In genomic region chr7:29397398-29397797, GRCh38 we compare ENCODE assay signal across 18 cellular contexts.
A peak's percentile ranks its signal among the peaks of the same experiment; 100 is the strongest.
DNase-seq lines count a peak whose midpoint lies in the region; ATAC-seq and TF ChIP-seq lines count a peak whose summit lies in the region.
"Had no signal": no experiment of that assay in that cellular context is flagged by ENCODE, and none has a peak within 500 bp of the region (broad histone marks: within the 10 kb centered on the region; RNA-seq: fewer than 3 reads in every experiment).

No MANE protein-coding gene starts in this region.

- peaks cover 14% of the 10 kb centered on the region for H3K36me3 Mint-ChIP-seq in progenitor cell of endocrine pancreas (ENCODE audit: insufficient read depth)
- H3K36me3 Mint-ChIP-seq: CD4-positive, CD25-positive, alpha-beta regulatory T cell had no signal

- no peak overlapping the region for H3K4me3 Mint-ChIP-seq in progenitor cell of endocrine pancreas (ENCODE audit: low read depth)
- H3K4me3 Mint-ChIP-seq: CD4-positive, CD25-positive, alpha-beta regulatory T cell; IgD-negative memory B cell; T-helper 2 cell treated with Interferon-gamma antibody and Interleukin-4, amounts not matched to agents 5 μg/mL and 100 μg/mL, for 36 hours had no signal

- H3K4me3 ChIP-seq in fibroblast of the aortic adventitia (ENCODE audit: low read depth, low read length), result no peak overlapping the region
- H3K4me3 ChIP-seq in BE2C (ENCODE audit: low read depth, low read length), result no peak overlapping the region
- H3K4me3 ChIP-seq: HAP-1, SJSA1 had no signal

- no peaks in the 10 kb centered on the region for H3K9me3 ChIP-seq in BE2C
- H3K9me3 ChIP-seq: HAP-1, SJSA1 had no signal

- no peaks in the 10 kb centered on the region for H3K4me1 ChIP-seq in BE2C
- H3K4me1 ChIP-seq: HAP-1, SJSA1 had no signal

- no peaks in the 10 kb centered on the region for H3K27me3 Mint-ChIP-seq in progenitor cell of endocrine pancreas

- no peak for TF ChIP-seq CTCF in fibroblast of the aortic adventitia (IDR thresholded peaks at IDR 0.05; ENCODE audit: insufficient read depth, low read length)
- no peak for TF ChIP-seq CTCF in progenitor cell of endocrine pancreas (IDR thresholded peaks at IDR 0.05; ENCODE audit: unreplicated experiment)
- no peak for TF ChIP-seq CTCF in BE2C (IDR thresholded peaks at IDR 0.05; ENCODE audit: low read depth, low read length)

- H3K36me3 ChIP-seq in BE2C, result no peaks in the 10 kb centered on the region
- H3K36me3 ChIP-seq: HAP-1, SJSA1 had no signal

- DNase-seq in SHP77 (lab: John Stamatoyannopoulos, UW) (peak; percentile 16 to 20), SHP77 treated with DMSO at 0.1 percent for 48 hours (lab: John Stamatoyannopoulos, UW) (no peak), NCI-H146 treated with DMSO at 0.1 percent for 48 hours (lab: John Stamatoyannopoulos, UW; ENCODE audit: unreplicated experiment) (peak; percentile 49), fibroblast of the aortic adventitia (ENCODE audit: low read depth) (peak; percentile 13), progenitor cell of endocrine pancreas (ENCODE audit: low spot score, unreplicated experiment) (no peak), BE2C (no peak)
- DNase-seq: CD4-positive, CD25-positive, alpha-beta regulatory T cell; DMS79 treated with DMSO at 0.1 percent for 48 hours; MV-4-11; NCI-H1694; NCI-H2171; PC-3 had no signal

- no peak for ATAC-seq in GM18511 (IDR thresholded peaks at IDR 0.05; ENCODE audit: unreplicated experiment)
- ATAC-seq in GM19395 (IDR thresholded peaks at IDR 0.05; ENCODE audit: unreplicated experiment), result no peak
- ATAC-seq: PC-3 had no signal

- H3K9me3 Mint-ChIP-seq in progenitor cell of endocrine pancreas (ENCODE audit: low read depth), result no peaks in the 10 kb centered on the region
- H3K9me3 Mint-ChIP-seq: IgD-negative memory B cell; T-helper 2 cell treated with Interferon-gamma antibody and Interleukin-4, amounts not matched to agents 5 μg/mL and 100 μg/mL, for 36 hours had no signal

- H3K4me1 Mint-ChIP-seq in progenitor cell of endocrine pancreas (ENCODE audit: low read depth), result peaks cover 27% of the 10 kb centered on the region
- H3K4me1 Mint-ChIP-seq: CD4-positive, CD25-positive, alpha-beta regulatory T cell; IgD-negative memory B cell had no signal

- H3K27me3 ChIP-seq in BE2C, result peaks cover 3% of the 10 kb centered on the region; the same call in 1 of the 2 replicates

- H3K27ac Mint-ChIP-seq in progenitor cell of endocrine pancreas, result peak overlapping the region; percentile 17
- H3K27ac Mint-ChIP-seq: CD4-positive, CD25-positive, alpha-beta regulatory T cell; IgD-negative memory B cell; T-helper 2 cell treated with Interferon-gamma antibody and Interleukin-4, amounts not matched to agents 5 μg/mL and 100 μg/mL, for 36 hours had no signal

Comparison
In these comparisons a context has a peak if more than half of its experiments do, and no peak if none do; other contexts are left out.
1. DNase-seq: peak in SHP77 (2 of 2), NCI-H146 treated with DMSO at 0.1 percent for 48 hours (single experiment) and fibroblast of the aortic adventitia (single experiment); none in SHP77 treated with DMSO at 0.1 percent for 48 hours (single experiment), progenitor cell of endocrine pancreas (single experiment) and BE2C (single experiment).